8 cellular contexts compared by ENCODE assay signal in the genomic region with DNA sequence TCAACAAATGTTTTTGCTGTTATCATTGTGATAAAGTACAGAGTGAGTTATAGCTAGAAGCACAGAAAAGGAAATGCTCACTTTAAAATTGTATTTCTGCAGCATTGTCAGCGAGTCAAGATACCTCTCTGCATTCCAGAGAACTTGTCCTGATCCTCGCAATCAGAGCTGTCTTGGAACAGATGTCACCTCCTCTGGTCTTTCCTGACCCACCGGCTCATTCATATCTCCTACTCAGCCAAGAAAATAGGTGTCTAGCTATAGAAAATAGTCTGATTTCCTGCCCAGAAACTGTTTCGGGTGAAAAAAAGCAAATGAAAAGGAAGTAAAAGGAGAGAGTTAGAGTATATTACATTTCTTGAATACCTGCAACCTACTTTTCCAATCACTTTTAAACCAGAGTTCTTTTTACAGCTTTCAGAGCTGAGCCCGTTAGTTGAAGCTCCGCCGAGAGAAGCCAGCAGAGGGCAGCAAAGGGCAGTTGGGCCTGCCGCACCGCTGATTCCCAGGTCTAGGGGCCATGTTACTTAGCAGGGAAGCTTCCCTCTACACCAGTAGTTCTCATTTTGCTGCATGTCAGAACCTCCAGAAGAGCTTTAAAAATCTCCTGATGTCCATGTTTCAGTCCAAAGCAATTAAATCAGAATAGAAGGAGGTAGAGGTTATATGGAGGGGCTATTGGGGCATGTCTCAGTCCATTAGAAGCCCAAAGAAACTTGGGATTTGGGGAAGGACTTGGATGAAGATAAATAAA.
DNase-seq lines count a peak whose midpoint lies in the region; ATAC-seq and TF ChIP-seq lines count a peak whose summit lies in the region.

No MANE protein-coding gene starts in this region.

- H3K9me3 Mint-ChIP-seq in CD4-positive, alpha-beta memory T cell: peaks cover 0 to 3% (median 0%) of the 10 kb centered on the region in 8 donors

- intact Hi-C loops in CD4-positive, alpha-beta memory T cell (cut with micrococcal nuclease): loop anchor here (5.0 kb wide), 1 partner anchor 683 kb away; no protein-coding TSS in a partner anchor
- intact Hi-C loops in left ventricle myocardium inferior (cut with micrococcal nuclease): loop anchor here (10.0 kb wide), 1 partner anchor 676 kb away; no protein-coding TSS in a partner anchor

- H3K27ac ChIP-seq in CD4-positive, alpha-beta memory T cell (ENCODE audit: low read depth, low read length): no peak overlapping the region
- no peak overlapping the region for H3K27ac ChIP-seq in left ventricle myocardium inferior (replicated peaks)

- CTCF ChIA-PET in CD4-positive, alpha-beta memory T cell (lab: Charles Lee; ENCODE audit: partially characterized antibody): interaction anchor here (0.5 to 2.0 kb wide), 8 partner anchors 8 to 1239 kb away, joined by 3 to 8 read pairs (median 4); no protein-coding TSS in a partner anchor

- peak; percentile 88 for TF ChIP-seq CTCF in left ventricle myocardium inferior (IDR thresholded peaks at IDR 0.05; ENCODE audit: borderline replicate concordance)

- H3K27ac Mint-ChIP-seq in CD4-positive, alpha-beta memory T cell: no peak overlapping the region

- H3K4me1 Mint-ChIP-seq in CD4-positive, alpha-beta memory T cell: peaks cover 0 to 7% (median 3%) of the 10 kb centered on the region in 4 donors

- H3K27me3 Mint-ChIP-seq in CD4-positive, alpha-beta memory T cell: peaks cover 0 to 1% of the 10 kb centered on the region in 2 donors

- no peaks in the 10 kb centered on the region for H3K36me3 Mint-ChIP-seq in CD4-positive, alpha-beta memory T cell

- DNase-seq in CD4-positive, alpha-beta memory T cell: peak in 3 of 5 donors; percentile 5 to 8 (median 6)
- DNase-seq in NCI-H82 treated with DMSO at 0.1 percent for 48 hours (lab: John Stamatoyannopoulos, UW; ENCODE audit: unreplicated experiment) (peak; percentile 15), left ventricle myocardium inferior (peak; percentile 59), retina (peak; percentile 76), GOT3 (lab: John Stamatoyannopoulos, UW) (no peak)
- DNase-seq in activated naive CD4-positive, alpha-beta T cell treated with Interleukin-2 at 50 U/mL for 16 hours: peak; percentile 40

- no peak overlapping the region for H3K4me3 Mint-ChIP-seq in CD4-positive, alpha-beta memory T cell

- no peaks in the 10 kb centered on the region for H3K27me3 ChIP-seq in CD4-positive, alpha-beta memory T cell (ENCODE audit: insufficient read depth, low read length)
- no peaks in the 10 kb centered on the region for H3K27me3 ChIP-seq in left ventricle myocardium inferior (ENCODE audit: low read depth)

- H3K9me3 ChIP-seq in CD4-positive, alpha-beta memory T cell (ENCODE audit: control insufficient read depth in 1 of 2, low read length in 2 of 2): no peaks in the 10 kb centered on the region
- no peaks in the 10 kb centered on the region for H3K9me3 ChIP-seq in left ventricle myocardium inferior (replicated peaks)

- ATAC-seq in GM19035 (IDR thresholded peaks at IDR 0.05; ENCODE audit: unreplicated experiment) (peak; percentile 83), HG03066 (IDR thresholded peaks at IDR 0.05; ENCODE audit: low read depth, unreplicated experiment) (peak; percentile 87)

- POLR2A ChIA-PET in CD4-positive, alpha-beta memory T cell (lab: Charles Lee; ENCODE audit: partially characterized antibody): no interaction called here

- H3K4me3 ChIP-seq in CD4-positive, alpha-beta memory T cell (ENCODE audit: low read length in 2 of 2): no peak overlapping the region
- H3K4me3 ChIP-seq in left ventricle myocardium inferior: no peak overlapping the region

- H3K36me3 ChIP-seq in CD4-positive, alpha-beta memory T cell (ENCODE audit: insufficient read depth, low read length): no peaks in the 10 kb centered on the region
- H3K36me3 ChIP-seq in left ventricle myocardium inferior: no peaks in the 10 kb centered on the region

- no peaks in the 10 kb centered on the region for H3K4me1 ChIP-seq in CD4-positive, alpha-beta memory T cell (ENCODE audit: insufficient read depth, low read length)
- H3K4me1 ChIP-seq in left ventricle myocardium inferior: no peaks in the 10 kb centered on the region
